In genomic region chr17:80252871-80253270, GRCh38 we compare ENCODE assay signal across 8 cellular contexts. TPM values are rescaled to one million over a fixed set of nuclear protein-coding genes. Genes with fewer than 3 reads are reported as not detected.
A peak's percentile ranks its signal among the peaks of the same experiment; 100 is the strongest.
DNase-seq lines count a peak whose midpoint lies in the region; ATAC-seq and TF ChIP-seq lines count a peak whose summit lies in the region.

No MANE protein-coding gene starts in this region.

- H3K4me3 ChIP-seq in Loucy (ENCODE audit: low read length, poor library complexity, severe bottlenecking) = no peak overlapping the region
- no peak overlapping the region for H3K4me3 ChIP-seq in mesendoderm (ENCODE audit: low read length)

- H3K27me3 ChIP-seq in Loucy (ENCODE audit: insufficient read depth, low read length, poor library complexity, severe bottlenecking) (no peaks in the 10 kb centered on the region), mesendoderm (ENCODE audit: insufficient read depth, low read length, poor library complexity) (no peaks in the 10 kb centered on the region)

- no CpG with 5 or more reads among the region's 13 CpGs for WGBS in mesendoderm (ENCODE audit: extremely low coverage, insufficient coverage, low lambda C conversion rate)

- no peak overlapping the region for H2BK15ac ChIP-seq in mesendoderm (replicated peaks; ENCODE audit: low read depth)

- H3K4me1 ChIP-seq in Loucy (ENCODE audit: insufficient read depth, low read length, poor library complexity, severe bottlenecking) (peaks cover 4% of the 10 kb centered on the region), mesendoderm (ENCODE audit: control insufficient read depth, low read depth, low read length) (peaks cover 3% of the 10 kb centered on the region)

- H3K9ac ChIP-seq in Loucy (ENCODE audit: low read depth, low read length, poor library complexity, severe bottlenecking) (no peak overlapping the region), mesendoderm (ENCODE audit: low read length) (no peak overlapping the region)

- H2AK5ac ChIP-seq in mesendoderm (ENCODE audit: low read length) = no peak overlapping the region

- H3K4ac ChIP-seq in mesendoderm (ENCODE audit: low read depth, low read length) = no peak overlapping the region

- H2BK120ac ChIP-seq in mesendoderm (ENCODE audit: low read depth, low read length) = no peak overlapping the region

- H3F3A ChIP-seq in Loucy (ENCODE audit: low read depth) = no peaks in the 10 kb centered on the region

- no peak overlapping the region for H4K8ac ChIP-seq in mesendoderm (ENCODE audit: low read depth, low read length)

- no peaks in the 10 kb centered on the region for H4K20me1 ChIP-seq in Loucy (ENCODE audit: insufficient read depth, low read length, poor library complexity, severe bottlenecking)

- no peak overlapping the region for H3K27ac ChIP-seq in mesendoderm (ENCODE audit: low read depth, low read length)

- H3K56ac ChIP-seq in mesendoderm (ENCODE audit: low read length) = no peak overlapping the region

- no TSS peak for BruUV-seq in MCF 10A (replicated peaks; lab: Mats Ljungman, UMichigan)

- intact Hi-C loops in MCF 10A (cut with micrococcal nuclease) = loop anchor here (1.0 to 5.0 kb wide), 5 partner anchors 57 to 244 kb away; partner anchors contain the start of genes EIF4A3 and GAA

- H3K4me2 ChIP-seq in Loucy (ENCODE audit: low read depth, low read length, poor library complexity, severe bottlenecking) (no peak overlapping the region), mesendoderm (ENCODE audit: low read length) (no peak overlapping the region)

- no peak overlapping the region for H2BK5ac ChIP-seq in mesendoderm (ENCODE audit: low read length)

- ATAC-seq in WTC11 = peak; percentile 85

- no peaks in the 10 kb centered on the region for H3K79me1 ChIP-seq in mesendoderm (ENCODE audit: low read length)

- H3K27me3 Mint-ChIP-seq in WTC11 (ENCODE audit: low read depth) = no peaks in the 10 kb centered on the region
- H3K27me3 Mint-ChIP-seq in MCF 10A (ENCODE audit: insufficient read depth, unreplicated experiment) = no peaks in the 10 kb centered on the region
- H3K27me3 Mint-ChIP-seq in stimulated activated naive CD8-positive, alpha-beta T cell treated with anti-CD3 and anti-CD28 coated beads, Interleukin-15, Interleukin-2, amounts not matched to agents 100 ng/mL and 50 ng/mL, for 24 hours = no peaks in the 10 kb centered on the region

- 0 out of 2 replicates have a peak overlapping the region, but pooled peaks have one; percentile 24 for H2AFZ ChIP-seq in Loucy (ENCODE audit: low read length)

- H3K9me3 Mint-ChIP-seq in WTC11 (no peaks in the 10 kb centered on the region), MCF 10A (ENCODE audit: unreplicated experiment) (no peaks in the 10 kb centered on the region)
- H3K9me3 Mint-ChIP-seq in stimulated activated naive CD8-positive, alpha-beta T cell treated with anti-CD3 and anti-CD28 coated beads, Interleukin-15, Interleukin-2, amounts not matched to agents 100 ng/mL and 50 ng/mL, for 24 hours = no peaks in the 10 kb centered on the region

- H3K36me3 Mint-ChIP-seq in WTC11 (0 out of 2 replicates have a peak, but pooled peaks cover 2% of the 10 kb centered on the region), MCF 10A (ENCODE audit: insufficient read depth, unreplicated experiment) (no peaks in the 10 kb centered on the region)
- no peaks in the 10 kb centered on the region for H3K36me3 Mint-ChIP-seq in stimulated activated naive CD8-positive, alpha-beta T cell treated with anti-CD3 and anti-CD28 coated beads, Interleukin-15, Interleukin-2, amounts not matched to agents 100 ng/mL and 50 ng/mL, for 24 hours (ENCODE audit: low read depth)

- H3K4me1 Mint-ChIP-seq in WTC11 (peaks cover 16% of the 10 kb centered on the region), MCF 10A (ENCODE audit: insufficient read depth, unreplicated experiment) (peaks cover 17% of the 10 kb centered on the region)
- H3K4me1 Mint-ChIP-seq in stimulated activated naive CD8-positive, alpha-beta T cell treated with anti-CD3 and anti-CD28 coated beads, Interleukin-15, Interleukin-2, amounts not matched to agents 100 ng/mL and 50 ng/mL, for 24 hours (ENCODE audit: low read depth) = peaks cover 51% of the 10 kb centered on the region

- no peaks in the 10 kb centered on the region for H3K9me2 ChIP-seq in Loucy (replicated peaks; ENCODE audit: low read depth, low read length)

- no peak overlapping the region for H3K23ac ChIP-seq in mesendoderm (ENCODE audit: low read length)

- H3K79me2 ChIP-seq in Loucy (ENCODE audit: insufficient read depth, low read length) (no peaks in the 10 kb centered on the region), mesendoderm (ENCODE audit: control insufficient read depth, insufficient read depth, low read length) (no peaks in the 10 kb centered on the region)

- no peak overlapping the region for H3K18ac ChIP-seq in mesendoderm (ENCODE audit: low read length)

- POLR2A ChIA-PET in WTC11 (lab: Charles Lee) (no interaction called here), MCF 10A (lab: Yijun Ruan, JAX) (interaction anchor here (0.6 to 1.2 kb wide), 2 partner anchors 152 to 334 kb away, joined by 3 to 5 read pairs; partner anchors contain the start of gene GAA)

- DNase-seq in DMS153 treated with DMSO at 0.1 percent for 48 hours (lab: John Stamatoyannopoulos, UW; ENCODE audit: unreplicated experiment) (peak; percentile 64), WTC11 (ENCODE audit: low spot score) (peak; percentile 81), MCF 10A (ENCODE audit: unreplicated experiment) (peak; percentile 80), mesendoderm (peak; percentile 65), foreskin melanocyte (no peak), hepatic stellate cell (ENCODE audit: low spot score) (no peak)

- no peak overlapping the region for H4K5ac ChIP-seq in mesendoderm (ENCODE audit: low read length)

- H3K27ac Mint-ChIP-seq in WTC11 = no peak overlapping the region
- no peak overlapping the region for H3K27ac Mint-ChIP-seq in MCF 10A (ENCODE audit: low read depth, unreplicated experiment)
- H3K27ac Mint-ChIP-seq in stimulated activated naive CD8-positive, alpha-beta T cell treated with anti-CD3 and anti-CD28 coated beads, Interleukin-15, Interleukin-2, amounts not matched to agents 100 ng/mL and 50 ng/mL, for 24 hours = peak overlapping the region; percentile 40

- H3K36me3 ChIP-seq in Loucy (ENCODE audit: insufficient read depth, low read length) (no peaks in the 10 kb centered on the region), mesendoderm (ENCODE audit: control insufficient read depth, insufficient read depth, low read length) (no peaks in the 10 kb centered on the region)

- no peak overlapping the region for H3K4me3 Mint-ChIP-seq in WTC11
- no peak overlapping the region for H3K4me3 Mint-ChIP-seq in MCF 10A (ENCODE audit: unreplicated experiment)
- no peak overlapping the region for H3K4me3 Mint-ChIP-seq in stimulated activated naive CD8-positive, alpha-beta T cell treated with anti-CD3 and anti-CD28 coated beads, Interleukin-15, Interleukin-2, amounts not matched to agents 100 ng/mL and 50 ng/mL, for 24 hours

- no peaks in the 10 kb centered on the region for H3K9me3 ChIP-seq in Loucy (ENCODE audit: insufficient read depth, low read depth, low read length)

- CTCF ChIA-PET in WTC11 (lab: Charles Lee) = interaction anchor here (1.2 kb wide), 1 partner anchor 49 kb away, joined by 3 read pairs; no protein-coding TSS in a partner anchor
- CTCF ChIA-PET in MCF 10A (lab: Yijun Ruan, JAX) = interaction anchor here (1.0 to 1.8 kb wide), 5 partner anchors 27 to 245 kb away, joined by 3 to 5 read pairs (median 4); no protein-coding TSS in a partner anchor

- TF ChIP-seq CTCF in Loucy (conservative IDR thresholded peaks at IDR 0.05; ENCODE audit: low read length) = peak; percentile 80
- peak; percentile 39; the same call in 1 of the 2 replicates for TF ChIP-seq CTCF in WTC11 (IDR thresholded peaks at IDR 0.05)
- TF ChIP-seq CTCF in MCF 10A (IDR thresholded peaks at IDR 0.05; ENCODE audit: unreplicated experiment) = peak; percentile 78

TF ChIP-seq in WTC11, 78 proteins besides CTCF, POLR2A, EP300 and RAD21:
- TF ChIP-seq SMAD3 (CRISPR knock-in tag; IDR thresholded peaks at IDR 0.05; ENCODE audit: borderline replicate concordance) (no peak), TEAD1 (CRISPR knock-in tag; IDR thresholded peaks at IDR 0.05) (no peak), FOXP1 (CRISPR knock-in tag; IDR thresholded peaks at IDR 0.05; ENCODE audit: borderline replicate concordance) (no peak), ZNF396 (CRISPR knock-in tag; IDR thresholded peaks at IDR 0.05; ENCODE audit: borderline replicate concordance) (no peak), ZNF121 (CRISPR knock-in tag; IDR thresholded peaks at IDR 0.05) (peak; percentile 96), FOXK1 (CRISPR knock-in tag; IDR thresholded peaks at IDR 0.05) (0 out of 2 replicates have a peak, but pooled peaks have one; percentile 26)

RNA-seq across cellular contexts. Expression of gene RNF213, which starts 7.8 kb away (rescaled TPM):
- total RNA-seq in WTC11 (2021) (70.3 to 72.6 TPM (median 70.5 TPM) in 3 replicates), MCF 10A (2022) (50.5 and 67.5 TPM in 2 replicates)
- polyA plus RNA-seq in mesendoderm (2013, experiment 1 of 2) = 6.6 TPM
- polyA plus RNA-seq in mesendoderm (2013, experiment 2 of 2) = 6.6 TPM

RNA-seq across cellular contexts. Expression of gene SLC26A11, which starts 32.6 kb away (rescaled TPM):
- total RNA-seq in WTC11 (2021) = 19.1 to 26.4 TPM (median 23.5 TPM) in 3 replicates
- 11.7 and 13.6 TPM in 2 replicates for total RNA-seq in MCF 10A (2022)
- polyA plus RNA-seq in mesendoderm (2013, experiment 1 of 2) = 7.9 TPM
- 7.1 TPM for polyA plus RNA-seq in mesendoderm (2013, experiment 2 of 2)

RNA-seq across cellular contexts. Expression of gene SGSH, which starts 32.7 kb away (rescaled TPM):
- total RNA-seq in WTC11 (2021) (22.0 to 27.7 TPM (median 22.0 TPM) in 3 replicates), MCF 10A (2022) (42.0 and 42.4 TPM in 2 replicates)
- polyA plus RNA-seq in mesendoderm (2013, experiment 1 of 2) = 7.2 TPM
- polyA plus RNA-seq in mesendoderm (2013, experiment 2 of 2) = 7.0 TPM

Comparison
In these comparisons a context has a peak if more than half of its experiments do, and no peak if none do; other contexts are left out.
1. DNase-seq: peak in DMS153 treated with DMSO at 0.1 percent for 48 hours (single experiment), WTC11 (single experiment), MCF 10A (single experiment) and mesendoderm (single experiment); none in foreskin melanocyte (single experiment) and hepatic stellate cell (single experiment).
2. Peak in every context shown above with its lines, with median percentiles within 50 percentile points of each other: CTCF ChIP-seq.